Comparison of ENCODE assay signal across 10 cellular contexts in genomic region chr5:119395080-119395836, GRCh38. TPM values are rescaled to one million over a fixed set of nuclear protein-coding genes. Genes with fewer than 3 reads are reported as not detected.
DNase-seq lines count a peak whose midpoint lies in the region; ATAC-seq and TF ChIP-seq lines count a peak whose summit lies in the region.
"Had no signal": no experiment of that assay in that cellular context is flagged by ENCODE, and none has a peak within 500 bp of the region (broad histone marks: within the 10 kb centered on the region; RNA-seq: fewer than 3 reads in every experiment).

No MANE protein-coding gene starts in this region.

- no peaks in the 10 kb centered on the region for H3K27me3 ChIP-seq in mesenchymal stem cell (ENCODE audit: control insufficient read depth in 1 of 2, insufficient read depth in 1 of 2, low read length in 2 of 2)
- H3K27me3 ChIP-seq: gastrocnemius medialis had no signal

- H2BK12ac ChIP-seq in mesenchymal stem cell (ENCODE audit: low read length in 2 of 2): peak overlapping the region in 1 of 2 experiments; percentile 37

- H3K4me3 ChIP-seq in mesenchymal stem cell (ENCODE audit: insufficient read depth in 1 of 2, low read depth in 1 of 2, low read length in 2 of 2): no peak overlapping the region
- H3K4me3 ChIP-seq: gastrocnemius medialis had no signal

- H4K91ac ChIP-seq in mesenchymal stem cell (ENCODE audit: low read length): no peak overlapping the region

- H3K18ac ChIP-seq in mesenchymal stem cell (ENCODE audit: low read depth in 1 of 2, low read length in 2 of 2): peak overlapping the region in 1 of 2 experiments; percentile 30

- TF ChIP-seq CTCF in omental fat pad (IDR thresholded peaks at IDR 0.05): no peak

- H3K4me1 ChIP-seq in mesenchymal stem cell (ENCODE audit: control insufficient read depth, insufficient read depth, low read depth, low read length): peaks cover 5% of the 10 kb centered on the region
- H3K4me1 ChIP-seq: gastrocnemius medialis had no signal

- H2BK120ac ChIP-seq in mesenchymal stem cell (ENCODE audit: low read depth, low read length): no peak overlapping the region

- DNase-seq in mesenchymal stem cell (no peak), omental fat pad (ENCODE audit: low spot score) (no peak), COLO668 (lab: John Stamatoyannopoulos, UW; ENCODE audit: unreplicated experiment) (no peak), dermis blood vessel endothelial cell (no peak)
- DNase-seq: gastrocnemius medialis, MM.1S had no signal

- no peak overlapping the region for H3K9ac ChIP-seq in mesenchymal stem cell (ENCODE audit: low read length)

- H3K9me3 ChIP-seq in mesenchymal stem cell (ENCODE audit: control insufficient read depth, low read length): no peaks in the 10 kb centered on the region
- H3K9me3 ChIP-seq: gastrocnemius medialis had no signal

- peak; percentile 48 for ATAC-seq in GM18858 (IDR thresholded peaks at IDR 0.05; ENCODE audit: unreplicated experiment)
- peak; percentile 43 for ATAC-seq in GM21447 (IDR thresholded peaks at IDR 0.05; ENCODE audit: unreplicated experiment)
- peak; percentile 50 for ATAC-seq in HG03280 (IDR thresholded peaks at IDR 0.05; ENCODE audit: unreplicated experiment)
- no peak for ATAC-seq in omental fat pad (ENCODE audit: low FRiP score)
- no peak for ATAC-seq in HG02970 (IDR thresholded peaks at IDR 0.05; ENCODE audit: low FRiP score, unreplicated experiment)
- ATAC-seq: gastrocnemius medialis had no signal

- peak overlapping the region in 1 of 2 experiments; percentile 19 for H3K4ac ChIP-seq in mesenchymal stem cell (ENCODE audit: low read depth in 1 of 2, low read length in 2 of 2)

- no peak overlapping the region for H2BK5ac ChIP-seq in mesenchymal stem cell (ENCODE audit: low read depth, low read length, poor library complexity, severe bottlenecking)

- no peak overlapping the region for H3K23ac ChIP-seq in mesenchymal stem cell (ENCODE audit: low read length in 2 of 2)

- H2AFZ ChIP-seq in mesenchymal stem cell (ENCODE audit: low read depth, low read length): no peak overlapping the region

- no peak overlapping the region for H4K8ac ChIP-seq in mesenchymal stem cell (ENCODE audit: low read length)

- WGBS in mesenchymal stem cell: 85% methylated on average over 8 of the region's 8 CpGs

- H3K27ac ChIP-seq in mesenchymal stem cell (ENCODE audit: low read length, poor library complexity, severe bottlenecking): no peak overlapping the region
- H3K27ac ChIP-seq: gastrocnemius medialis had no signal

- H3K79me1 ChIP-seq in mesenchymal stem cell (replicated peaks; ENCODE audit: low read length, poor library complexity, severe bottlenecking): peaks cover 7% of the 10 kb centered on the region

- no peak overlapping the region for H3K4me2 ChIP-seq in mesenchymal stem cell (ENCODE audit: low read length, poor library complexity, severe bottlenecking)

- no peak overlapping the region for H2BK15ac ChIP-seq in mesenchymal stem cell (ENCODE audit: low read depth, poor library complexity, severe bottlenecking)

- peaks cover 0 to 6% of the 10 kb centered on the region in 2 experiments for H3K36me3 ChIP-seq in mesenchymal stem cell (ENCODE audit: control insufficient read depth in 1 of 2, insufficient read depth in 2 of 2, low read depth in 1 of 2, low read length in 2 of 2)
- H3K36me3 ChIP-seq: gastrocnemius medialis had no signal

- H3K14ac ChIP-seq in mesenchymal stem cell (ENCODE audit: low read length in 2 of 2): no peak overlapping the region

- H2AK5ac ChIP-seq in mesenchymal stem cell (ENCODE audit: low read length, severe bottlenecking): peak overlapping the region; percentile 6

RNA-seq across cellular contexts. Expression of gene TNFAIP8, which starts 39.4 kb away (rescaled TPM):
- polyA plus RNA-seq in mesenchymal stem cell (2013, experiment 1 of 2): 14.4 TPM
- 15.0 TPM for polyA plus RNA-seq in mesenchymal stem cell (2013, experiment 2 of 2)
- total RNA-seq in omental fat pad (100 to 1,000 TPM in 1 of 4 donors, 10 to 100 TPM in 3; 24.4 to 106 (median 75.0) TPM), dermis blood vessel endothelial cell (13.6 and 15.9 TPM in 2 replicates)

RNA-seq across cellular contexts. Expression of gene HSD17B4, which starts 57.0 kb away (rescaled TPM):
- polyA plus RNA-seq in mesenchymal stem cell (2013, experiment 1 of 2): 108 TPM
- polyA plus RNA-seq in mesenchymal stem cell (2013, experiment 2 of 2): 98.7 TPM
- 100 to 1,000 TPM; 159 to 225 (median 220) TPM for total RNA-seq in omental fat pad
- 148 and 206 TPM in 2 replicates for total RNA-seq in dermis blood vessel endothelial cell

Comparison
In these comparisons a context has a peak if more than half of its experiments do, and no peak if none do; other contexts are left out.
1. ATAC-seq: peak in GM18858 (single experiment), GM21447 (single experiment) and HG03280 (single experiment); none in omental fat pad (single experiment) and HG02970 (single experiment).